1 cellular context compared by ENCODE assay signal in genomic region chr11:45144126-45145082, GRCh38.
TF ChIP-seq lines count a peak whose summit lies in the region.

No MANE protein-coding gene starts in this region.

TF ChIP-seq in H1, 55 proteins besides CTCF, POLR2A, EP300 and RAD21:
- TF ChIP-seq RFX5 (IDR thresholded peaks at IDR 0.05; ENCODE audit: borderline replicate concordance, low read depth, low read length) (no peak), SUZ12 (IDR thresholded peaks at IDR 0.05; ENCODE audit: low read length) (peak; percentile 33; the same call in 1 of the 2 replicates)
